ENCODE assay signal across 8 cellular contexts in genomic region chr6:119313937-119314893, GRCh38. TPM values are rescaled to one million over a fixed set of nuclear protein-coding genes. Genes with fewer than 3 reads are reported as not detected.
DNase-seq lines count a peak whose midpoint lies in the region; ATAC-seq and TF ChIP-seq lines count a peak whose summit lies in the region.

No MANE protein-coding gene starts in this region.

- POLR2A ChIA-PET in MCF 10A (lab: Yijun Ruan, JAX) = interaction anchor here (0.6 kb wide), 1 partner anchor 10 kb away, joined by 3 read pairs; no protein-coding TSS in a partner anchor

- CTCF ChIA-PET in MCF 10A (lab: Yijun Ruan, JAX) = interaction anchor here (0.6 to 1.1 kb wide), 4 partner anchors 8 to 540 kb away, joined by 3 read pairs; no protein-coding TSS in a partner anchor

- H3K36me3 ChIP-seq in breast epithelium (no peaks in the 10 kb centered on the region), neutrophil (no peaks in the 10 kb centered on the region)

- H3K4me1 Mint-ChIP-seq in MCF 10A (ENCODE audit: insufficient read depth, unreplicated experiment) = no peaks in the 10 kb centered on the region

- intact Hi-C loops in breast epithelium (cut with DNase I; ENCODE audit: low total_unique reads) = loop anchor here (2.0 kb wide), 1 partner anchor 57 kb away; no protein-coding TSS in a partner anchor
- intact Hi-C loops in MCF 10A (cut with micrococcal nuclease) = no loop called here

- no peak overlapping the region for H3K4me3 Mint-ChIP-seq in MCF 10A (ENCODE audit: unreplicated experiment)

- BruUV-seq in MCF 10A (replicated peaks; lab: Mats Ljungman, UMichigan) = no TSS peak

- TF ChIP-seq CTCF in breast epithelium (IDR thresholded peaks at IDR 0.05) (no peak), MCF 10A (IDR thresholded peaks at IDR 0.05; ENCODE audit: unreplicated experiment) (no peak), neutrophil (IDR thresholded peaks at IDR 0.05) (no peak), GM20000 (IDR thresholded peaks at IDR 0.05; ENCODE audit: extremely low read depth, missing control alignments) (no peak)

- H3K4me3 ChIP-seq in breast epithelium = no peak overlapping the region
- H3K4me3 ChIP-seq in neutrophil (ENCODE audit: low read depth in 1 of 2, low read length in 1 of 2) = peak overlapping the region in 1 of 2 experiments; percentile 6

- no peaks in the 10 kb centered on the region for H3K27me3 Mint-ChIP-seq in MCF 10A (ENCODE audit: insufficient read depth, unreplicated experiment)

- no peak overlapping the region for H3K27ac Mint-ChIP-seq in MCF 10A (ENCODE audit: low read depth, unreplicated experiment)

- no peaks in the 10 kb centered on the region for H3K9me3 Mint-ChIP-seq in MCF 10A (ENCODE audit: unreplicated experiment)

- DNase-seq in breast epithelium (ENCODE audit: low spot score in 2 of 2) (no peak), MCF 10A (ENCODE audit: unreplicated experiment) (no peak), SK-N-DZ (ENCODE audit: low spot score) (no peak), GM20000 (ENCODE audit: low spot score) (no peak), NCI-H510A (lab: John Stamatoyannopoulos, UW) (no peak)
- peak; percentile 13 to 25 for DNase-seq in activated CD4-positive, alpha-beta T cell treated with anti-CD3 and anti-CD28 coated beads, Interleukin-2, amount 50 U/mL, for 48 hours

- H3K27me3 ChIP-seq in breast epithelium (no peaks in the 10 kb centered on the region), neutrophil (no peaks in the 10 kb centered on the region)

- H3K27ac ChIP-seq in breast epithelium = peak overlapping the region; percentile 3 to 39
- H3K27ac ChIP-seq in neutrophil = peak overlapping the region; percentile 74

- peak; percentile 59 for ATAC-seq in HG03064 (IDR thresholded peaks at IDR 0.05; ENCODE audit: low read depth, unreplicated experiment)

- no peak for TF ChIP-seq POLR2A in breast epithelium (IDR thresholded peaks at IDR 0.05)

- H3K4me1 ChIP-seq in breast epithelium = no peaks in the 10 kb centered on the region
- H3K4me1 ChIP-seq in neutrophil (ENCODE audit: control insufficient read depth in 1 of 2, insufficient read depth in 1 of 2, low read depth in 1 of 2, low read length in 1 of 2) = peaks cover 54 to 66% of the 10 kb centered on the region in 2 experiments

- H3K9me3 ChIP-seq in breast epithelium (no peaks in the 10 kb centered on the region), neutrophil (no peaks in the 10 kb centered on the region)

- H3K36me3 Mint-ChIP-seq in MCF 10A (ENCODE audit: insufficient read depth, unreplicated experiment) = no peaks in the 10 kb centered on the region

RNA-seq across cellular contexts. Expression of gene MAN1A1, which starts 35.3 kb away (rescaled TPM):
- total RNA-seq in breast epithelium (100 to 1,000 TPM in 2 of 3 donors, 10 to 100 TPM in 1; 81.2 to 481 (median 104) TPM), MCF 10A (2022) (1.3 and 1.6 TPM in 2 replicates)
- 23.8 and 24.9 TPM in 2 replicates for polyA plus RNA-seq in SK-N-DZ (2014; cell fraction: cytosol; rRNA removed)
- polyA plus RNA-seq in SK-N-DZ (2014; cell fraction: nucleus; rRNA removed) = 12.8 and 12.9 TPM in 2 replicates

Comparison
In these comparisons a context has a peak if more than half of its experiments do, and no peak if none do; other contexts are left out.
1. RNA of gene MAN1A1, which starts 35.3 kb away (total RNA-seq): 81.2 to 481 TPM in breast epithelium; 1.3 to 1.6 TPM in MCF 10A; every median in the first group is over 10 times any median in the second.
2. DNase-seq: peak in activated CD4-positive, alpha-beta T cell treated with anti-CD3 and anti-CD28 coated beads, Interleukin-2, amount 50 U/mL, for 48 hours (2 of 2); none in breast epithelium (0 of 2), MCF 10A (single experiment), SK-N-DZ (single experiment), GM20000 (single experiment) and NCI-H510A (single experiment).